22 cellular contexts compared by ENCODE assay signal in genomic region chrX:18558799-18559198, GRCh38.
DNase-seq lines count a peak whose midpoint lies in the region; ATAC-seq and FAIRE-seq lines count a peak whose summit lies in the region.
"Had no signal": no experiment of that assay in that cellular context is flagged by ENCODE, and none has a peak within 500 bp of the region (broad histone marks: within the 10 kb centered on the region; RNA-seq: fewer than 3 reads in every experiment).

No MANE protein-coding gene starts in this region.

- no peak overlapping the region for H3K4me3 Mint-ChIP-seq in T-helper 2 cell treated with Interferon-gamma antibody and Interleukin-4, amounts not matched to agents 5 μg/mL and 100 μg/mL, for 36 hours
- H3K4me3 Mint-ChIP-seq: CD4-positive, alpha-beta memory T cell had no signal

- no peak overlapping the region for H3K27ac ChIP-seq in right cardiac atrium (ENCODE audit: low read length)
- H3K27ac ChIP-seq: A549, GM23248 had no signal

- H3K36me3 ChIP-seq in adipocyte (ENCODE audit: control insufficient read depth, insufficient read depth, low read length, severe bottlenecking), result no peaks in the 10 kb centered on the region

- H3K27me3 ChIP-seq in right cardiac atrium (ENCODE audit: control insufficient read depth, insufficient read depth) (no peaks in the 10 kb centered on the region), adipocyte (replicated peaks; ENCODE audit: control insufficient read depth, insufficient read depth, low read length) (no peaks in the 10 kb centered on the region)

- H3K9me3 ChIP-seq in right cardiac atrium (ENCODE audit: control insufficient read depth, low read length), result no peaks in the 10 kb centered on the region
- no peaks in the 10 kb centered on the region for H3K9me3 ChIP-seq in adipocyte (ENCODE audit: control insufficient read depth, low read length)
- H3K9me3 ChIP-seq: A549 had no signal

- no peaks in the 10 kb centered on the region for H3K27me3 Mint-ChIP-seq in T-helper 2 cell treated with Interferon-gamma antibody and Interleukin-4, amounts not matched to agents 5 μg/mL and 100 μg/mL, for 36 hours (ENCODE audit: low read depth)
- H3K27me3 Mint-ChIP-seq: CD4-positive, alpha-beta memory T cell had no signal

- H3K4me1 ChIP-seq in right cardiac atrium (ENCODE audit: control insufficient read depth, insufficient read depth, low read length) (no peaks in the 10 kb centered on the region), adipocyte (ENCODE audit: control insufficient read depth, insufficient read depth, low read length) (no peaks in the 10 kb centered on the region)

- no peak for FAIRE-seq in urothelium cell line (lab: Jason Lieb, UNC)
- FAIRE-seq: A549, G401.6, GM12892, H1 had no signal

- H3K9ac ChIP-seq in adipocyte (ENCODE audit: low read length), result no peak overlapping the region
- H3K9ac ChIP-seq: GM23248 had no signal

- no peak for DNase-seq in left ventricle myocardium superior
- no peak for DNase-seq in right cardiac atrium
- DNase-seq in adipocyte (ENCODE audit: low read depth), result peak; percentile 6
- DNase-seq in myocyte (ENCODE audit: low read depth), result peak; percentile 13
- no peak for DNase-seq in NCI-H82 (lab: John Stamatoyannopoulos, UW)
- DNase-seq in urothelium cell line (ENCODE audit: low spot score), result no peak
- no peak for DNase-seq in T-helper 2 cell treated with Interferon-gamma antibody and Interleukin-4, amounts not matched to agents 5 μg/mL and 100 μg/mL, for 36 hours (ENCODE audit: low spot score)
- DNase-seq: 8988T; ACHN; C1 segment of cervical spinal cord; Calu3; CD4-positive, alpha-beta memory T cell; COR-L47; DMS53; DMS79 treated with DMSO at 0.1 percent for 48 hours; GM23248; H7 had no signal

- intact Hi-C loops in left ventricle myocardium superior (cut with micrococcal nuclease) (no loop called here), right cardiac atrium (cut with DNase I) (no loop called here)

- H3K9me3 Mint-ChIP-seq in T-helper 2 cell treated with Interferon-gamma antibody and Interleukin-4, amounts not matched to agents 5 μg/mL and 100 μg/mL, for 36 hours, result no peaks in the 10 kb centered on the region

- no peaks in the 10 kb centered on the region for H3K4me1 Mint-ChIP-seq in T-helper 2 cell treated with Interferon-gamma antibody and Interleukin-4, amounts not matched to agents 5 μg/mL and 100 μg/mL, for 36 hours (ENCODE audit: low read depth)
- H3K4me1 Mint-ChIP-seq: CD4-positive, alpha-beta memory T cell had no signal

- no peaks in the 10 kb centered on the region for H3K36me3 Mint-ChIP-seq in T-helper 2 cell treated with Interferon-gamma antibody and Interleukin-4, amounts not matched to agents 5 μg/mL and 100 μg/mL, for 36 hours (ENCODE audit: low read depth)
- H3K36me3 Mint-ChIP-seq: CD4-positive, alpha-beta memory T cell had no signal

- ATAC-seq in left ventricle myocardium superior (peak; percentile 64), right cardiac atrium (no peak)
- ATAC-seq: A549, HCT116 had no signal

- WGBS in right cardiac atrium, result 79% methylated on average over 3 of the region's 3 CpGs

- H3K4me3 ChIP-seq in right cardiac atrium (ENCODE audit: low read length), result no peak overlapping the region
- H3K4me3 ChIP-seq in adipocyte (ENCODE audit: low read length), result no peak overlapping the region
- H3K4me3 ChIP-seq: A549, GM23248 had no signal

- H3K27ac Mint-ChIP-seq in T-helper 2 cell treated with Interferon-gamma antibody and Interleukin-4, amounts not matched to agents 5 μg/mL and 100 μg/mL, for 36 hours, result no peak overlapping the region
- H3K27ac Mint-ChIP-seq: CD4-positive, alpha-beta memory T cell had no signal

Comparison
In these comparisons a context has a peak if more than half of its experiments do, and no peak if none do; other contexts are left out.
1. DNase-seq: peak in adipocyte (single experiment) and myocyte (single experiment); none in left ventricle myocardium superior (single experiment), right cardiac atrium (0 of 3), NCI-H82 (single experiment), urothelium cell line (single experiment) and T-helper 2 cell treated with Interferon-gamma antibody and Interleukin-4, amounts not matched to agents 5 μg/mL and 100 μg/mL, for 36 hours (single experiment).